Comparison of ENCODE assay signal across 9 cellular contexts in the genomic region with DNA sequence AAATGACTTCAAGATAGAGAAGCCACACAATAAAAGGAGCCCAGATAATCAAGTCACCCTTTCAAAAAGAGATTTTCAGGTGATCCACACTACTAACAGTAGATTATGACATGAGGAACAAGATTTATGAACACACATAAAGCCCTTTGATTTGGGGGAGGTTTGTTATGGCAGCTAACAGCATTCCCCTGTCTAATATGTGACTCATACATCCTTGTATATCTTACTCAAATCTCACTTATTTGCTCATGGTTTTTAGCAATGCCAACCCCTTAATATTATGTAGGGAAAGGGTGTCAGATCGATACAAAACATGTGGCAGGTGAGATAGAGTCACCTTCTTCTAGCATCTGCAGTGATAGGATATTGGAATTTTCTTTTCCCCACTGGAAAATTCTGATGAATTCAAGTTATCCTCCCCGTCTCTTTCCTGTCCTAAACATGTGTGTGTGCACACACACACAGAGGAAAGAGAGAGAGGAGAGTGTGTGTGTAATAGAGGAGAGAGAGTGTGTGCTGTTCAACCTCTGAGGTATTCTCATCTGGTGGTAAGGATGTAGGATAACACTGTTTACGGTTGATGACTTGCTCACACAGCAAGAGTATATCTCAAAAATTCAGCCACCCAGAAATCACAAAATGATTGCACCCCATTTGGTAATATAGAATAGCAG.
DNase-seq lines count a peak whose midpoint lies in the region; ATAC-seq and TF ChIP-seq lines count a peak whose summit lies in the region.
"Had no signal": no experiment of that assay in that cellular context is flagged by ENCODE, and none has a peak within 500 bp of the region (broad histone marks: within the 10 kb centered on the region; RNA-seq: fewer than 3 reads in every experiment).

No MANE protein-coding gene starts in this region.

- CTCF ChIA-PET in activated CD4-positive, alpha-beta memory T cell treated with anti-CD3 and anti-CD28 coated beads for 36 hours (lab: Charles Lee), result interaction anchor here (0.7 kb wide), 1 partner anchor 22 kb away, joined by 4 read pairs; no protein-coding TSS in a partner anchor

- H2BK20ac ChIP-seq in H9 (ENCODE audit: low read depth, low read length, poor library complexity, severe bottlenecking), result no peak overlapping the region

- intact Hi-C loops in activated CD4-positive, alpha-beta memory T cell treated with anti-CD3 and anti-CD28 coated beads for 36 hours (cut with micrococcal nuclease), result loop anchor here (1.0 to 10.0 kb wide), 2 partner anchors 10 to 195 kb away; no protein-coding TSS in a partner anchor
- intact Hi-C loops in colonic mucosa (cut with DNase I), result no loop called here

- no peak overlapping the region for H3K4me3 ChIP-seq in colonic mucosa

- no peaks in the 10 kb centered on the region for H3K27me3 ChIP-seq in colonic mucosa
- H3K27me3 ChIP-seq in H9 (ENCODE audit: insufficient read depth, low read length), result no peaks in the 10 kb centered on the region

- H3K23me2 ChIP-seq in H9 (ENCODE audit: insufficient read length, low read depth, low read length, poor library complexity, severe bottlenecking), result no peaks in the 10 kb centered on the region

- no peak overlapping the region for H2BK12ac ChIP-seq in H9 (ENCODE audit: insufficient read length, low read depth, low read length)

- H2BK5ac ChIP-seq in H9 (ENCODE audit: insufficient read length, low read length), result no peak overlapping the region

- no peak overlapping the region for H3K14ac ChIP-seq in H9 (ENCODE audit: insufficient read depth, low read length)

- no peak for DNase-seq in activated CD4-positive, alpha-beta memory T cell treated with anti-CD3 and anti-CD28 coated beads for 36 hours
- DNase-seq in pons (ENCODE audit: low spot score), result peak; percentile 8
- DNase-seq in colonic mucosa, result no peak
- no peak for DNase-seq in H9
- DNase-seq in NCI-H1417 (lab: John Stamatoyannopoulos, UW), result no peak
- DNase-seq in cerebellar cortex (ENCODE audit: low spot score), result no peak
- DNase-seq: NCI-H1092 treated with DMSO at 0.1 percent for 48 hours had no signal

- H3K79me2 ChIP-seq in H9 (ENCODE audit: insufficient read depth, low read length), result no peaks in the 10 kb centered on the region

- no peak overlapping the region for H2BK120ac ChIP-seq in H9 (ENCODE audit: low read depth, low read length, poor library complexity, severe bottlenecking)

- H4K8ac ChIP-seq in H9 (replicated peaks; ENCODE audit: insufficient read length, low read depth, low read length), result no peak overlapping the region

- H3K36me3 ChIP-seq in colonic mucosa, result no peaks in the 10 kb centered on the region

- no peak overlapping the region for H3K23ac ChIP-seq in H9 (ENCODE audit: insufficient read length, low read depth, low read length)

- WGBS in H9 (ENCODE audit: extremely low coverage, insufficient read length, low lambda C conversion rate), result no CpG with 5 or more reads among the region's 3 CpGs

- no peak overlapping the region for H3K27ac ChIP-seq in colonic mucosa
- H3K27ac ChIP-seq in H9 (ENCODE audit: insufficient read length, low read depth, low read length), result no peak overlapping the region

- no peak overlapping the region for H3T11ph ChIP-seq in H9 (ENCODE audit: low read length)

- no peak overlapping the region for H2AFZ ChIP-seq in H9 (ENCODE audit: low read length)

- POLR2A ChIA-PET in activated CD4-positive, alpha-beta memory T cell treated with anti-CD3 and anti-CD28 coated beads for 36 hours (lab: Charles Lee), result no interaction called here

- no peaks in the 10 kb centered on the region for H3K9me3 Mint-ChIP-seq in activated CD4-positive, alpha-beta memory T cell treated with anti-CD3 and anti-CD28 coated beads for 36 hours
- peaks cover 0 to 7% of the 10 kb centered on the region in 2 experiments; a peak in 1 of 5 replicates for H3K9me3 Mint-ChIP-seq in H9

- H2AK5ac ChIP-seq in H9 (ENCODE audit: insufficient read length, low read length), result no peak overlapping the region

- no peak overlapping the region for H3K4me3 Mint-ChIP-seq in activated CD4-positive, alpha-beta memory T cell treated with anti-CD3 and anti-CD28 coated beads for 36 hours
- no peak overlapping the region for H3K4me3 Mint-ChIP-seq in H9

- H2BK15ac ChIP-seq in H9 (ENCODE audit: low read depth, low read length), result no peak overlapping the region

- no peaks in the 10 kb centered on the region for H4K20me1 ChIP-seq in H9 (ENCODE audit: control insufficient read depth, insufficient read depth, insufficient read length)

- H3K9ac ChIP-seq in colonic mucosa (ENCODE audit: low read depth in 2 of 2, low read length in 2 of 2), result no peak overlapping the region
- H3K9ac ChIP-seq in H9 (ENCODE audit: extremely low read depth, insufficient read length, low read length), result no peak overlapping the region

- no peaks in the 10 kb centered on the region for H3K27me3 Mint-ChIP-seq in activated CD4-positive, alpha-beta memory T cell treated with anti-CD3 and anti-CD28 coated beads for 36 hours
- H3K27me3 Mint-ChIP-seq in H9 (ENCODE audit: low read depth), result no peaks in the 10 kb centered on the region

- H3K56ac ChIP-seq in H9 (ENCODE audit: insufficient read length, low read depth, low read length), result no peak overlapping the region

- peaks cover 34% of the 10 kb centered on the region for H3K4me1 Mint-ChIP-seq in activated CD4-positive, alpha-beta memory T cell treated with anti-CD3 and anti-CD28 coated beads for 36 hours (ENCODE audit: low read depth)
- H3K4me1 Mint-ChIP-seq in H9, result peaks cover 4 to 9% of the 10 kb centered on the region in 2 experiments

- TF ChIP-seq CTCF in colonic mucosa (IDR thresholded peaks at IDR 0.05), result no peak
- TF ChIP-seq CTCF in H9 (conservative IDR thresholded peaks at IDR 0.05), result no peak

- H3K9me3 ChIP-seq in colonic mucosa, result no peaks in the 10 kb centered on the region
- no peaks in the 10 kb centered on the region for H3K9me3 ChIP-seq in H9 (ENCODE audit: control insufficient read depth, low read depth, low read length)

- H4K91ac ChIP-seq in H9 (ENCODE audit: insufficient read length, low read depth, low read length), result no peak overlapping the region

- H3K4me2 ChIP-seq in H9 (ENCODE audit: insufficient read depth, insufficient read length, low read length), result no peak overlapping the region

- ATAC-seq in GM19372 (IDR thresholded peaks at IDR 0.05; ENCODE audit: low read depth, unreplicated experiment) (peak; percentile 35), HG02981 (IDR thresholded peaks at IDR 0.05; ENCODE audit: unreplicated experiment) (peak; percentile 52)

- peak overlapping the region; percentile 2 for H3K27ac Mint-ChIP-seq in activated CD4-positive, alpha-beta memory T cell treated with anti-CD3 and anti-CD28 coated beads for 36 hours
- H3K27ac Mint-ChIP-seq in H9, result no peak overlapping the region

- no peaks in the 10 kb centered on the region for H3K79me1 ChIP-seq in H9 (ENCODE audit: insufficient read depth, low read depth, low read length, poor library complexity, severe bottlenecking)

- no peak overlapping the region for H3K18ac ChIP-seq in H9 (ENCODE audit: insufficient read length, low read depth, low read length)

- H4K5ac ChIP-seq in H9 (ENCODE audit: insufficient read length, low read depth, low read length), result no peak overlapping the region

- H3K4me1 ChIP-seq in colonic mucosa (no peaks in the 10 kb centered on the region), H9 (ENCODE audit: insufficient read depth, low read length) (no peaks in the 10 kb centered on the region)

- H3K36me3 Mint-ChIP-seq in activated CD4-positive, alpha-beta memory T cell treated with anti-CD3 and anti-CD28 coated beads for 36 hours, result no peaks in the 10 kb centered on the region
- H3K36me3 Mint-ChIP-seq in H9 (ENCODE audit: insufficient read depth in 1 of 3, low read depth in 3 of 3), result peaks cover 0 to 7% (median 0%) of the 10 kb centered on the region in 3 experiments; a peak in 2 of 7 replicates

- H3K4ac ChIP-seq in H9 (ENCODE audit: low read depth, low read length), result no peak overlapping the region
